22 cellular contexts compared by ENCODE assay signal in genomic region chr1:191876631-191877030, GRCh38.
"Had no signal": no experiment of that assay in that cellular context is flagged by ENCODE, and none has a peak within 500 bp of the region (broad histone marks: within the 10 kb centered on the region; RNA-seq: fewer than 3 reads in every experiment).

No MANE protein-coding gene starts in this region.

- ATAC-seq: PC-3, T-cell had no signal

- FAIRE-seq: colon had no signal

- H3K27ac ChIP-seq: brain microvascular endothelial cell, cardiac muscle cell, VCaP had no signal

- DNase-seq: activated CD4-positive, alpha-beta memory T cell treated with anti-CD3 and anti-CD28 coated beads for 36 hours; activated CD4-positive, alpha-beta T cell treated with anti-CD3 and anti-CD28 coated beads, Interleukin-2, amount 10 ng/mL, durations not matched to agents 7 days and 5 days; activated CD4-positive, CD25-positive, alpha-beta regulatory T cell; activated CD8-positive, alpha-beta memory T cell treated with anti-CD3 and anti-CD28 coated beads for 24 hours; activated gamma-delta T cell treated with Interleukin-2 at 50 U/mL for 16 hours; activated naive CD4-positive, alpha-beta T cell treated with anti-CD3 and anti-CD28 coated beads, Interleukin-2, amount 10 ng/mL, durations not matched to agents 7 days and 5 days; activated naive CD8-positive, alpha-beta T cell treated with anti-CD3 and anti-CD28 coated beads for 36 hours; activated T-cell treated with anti-CD3 and anti-CD28 coated beads, Interleukin-2, amount 50 U/mL, for 48 hours; brain microvascular endothelial cell; cerebellar nuclear complex; Kasumi-1; NCI-H1048; NCI-H2029 treated with DMSO at 0.1 percent for 48 hours; NCI-H510A treated with DMSO at 0.1 percent for 48 hours; PC-3; SHP77 treated with DMSO at 0.1 percent for 48 hours; T-cell; T-helper 2 cell; T1000 had no signal

- H3K36me3 ChIP-seq: brain microvascular endothelial cell, cardiac muscle cell had no signal

- H3K27me3 ChIP-seq: brain microvascular endothelial cell, cardiac muscle cell had no signal

- H3K4me3 ChIP-seq: cardiac muscle cell had no signal
